1 cellular context compared by ENCODE assay signal in the genomic region with DNA sequence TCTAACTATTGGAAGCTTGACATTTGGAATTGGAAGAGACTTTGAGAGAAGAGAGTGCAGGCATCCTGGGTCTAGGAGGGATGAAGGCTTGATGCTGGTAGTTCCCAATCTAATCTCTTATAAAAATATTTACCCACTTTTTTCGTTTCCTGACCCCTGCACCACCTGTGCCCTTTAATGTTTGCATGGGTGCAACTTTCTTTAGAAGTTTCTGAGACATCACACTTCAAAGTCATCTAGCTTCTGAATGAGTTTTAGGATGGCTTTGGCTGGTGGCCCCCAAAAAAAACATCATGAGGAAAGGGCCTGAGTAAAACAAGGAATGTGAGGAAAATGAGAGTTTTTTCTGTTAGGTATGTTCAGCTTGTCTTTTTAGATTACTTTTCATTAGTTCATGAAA.
TF ChIP-seq lines count a peak whose summit lies in the region.

No MANE protein-coding gene starts in this region.

TF ChIP-seq in HepG2, 621 proteins besides CTCF, POLR2A, EP300 and RAD21 (continued from another document and continues in another):
- TF ChIP-seq ZNF609 (CRISPR knock-in tag; IDR thresholded peaks at IDR 0.05; ENCODE audit: borderline replicate concordance) = peak; percentile 95
- no peak for TF ChIP-seq ZMAT5 (CRISPR knock-in tag; IDR thresholded peaks at IDR 0.05; ENCODE audit: borderline replicate concordance, low read depth)
- TF ChIP-seq RCOR2 (CRISPR knock-in tag; IDR thresholded peaks at IDR 0.05) = peak; percentile 41; the same call in 1 of the 2 replicates
- TF ChIP-seq TBX3 (IDR thresholded peaks at IDR 0.05; ENCODE audit: borderline replicate concordance) = peak; percentile 57; the same call in 1 of the 2 replicates
- TF ChIP-seq, protein P1, sequence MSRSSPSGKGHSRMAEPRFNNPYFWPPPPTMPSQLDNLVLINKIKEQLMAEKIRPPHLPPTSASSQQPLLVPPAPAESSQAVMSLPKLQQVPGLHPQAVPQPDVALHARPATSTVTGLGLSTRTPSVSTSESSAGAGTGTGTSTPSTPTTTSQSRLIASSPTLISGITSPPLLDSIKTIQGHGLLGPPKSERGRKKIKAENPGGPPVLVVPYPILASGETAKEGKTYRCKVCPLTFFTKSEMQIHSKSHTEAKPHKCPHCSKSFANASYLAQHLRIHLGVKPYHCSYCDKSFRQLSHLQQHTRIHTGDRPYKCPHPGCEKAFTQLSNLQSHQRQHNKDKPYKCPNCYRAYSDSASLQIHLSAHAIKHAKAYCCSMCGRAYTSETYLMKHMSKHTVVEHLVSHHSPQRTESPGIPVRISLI (CRISPR knock-in tag; IDR thresholded peaks at IDR 0.05; ENCODE audit: borderline replicate concordance) = peak; percentile 86
- TF ChIP-seq ZBTB40 (IDR thresholded peaks at IDR 0.05) = no peak
- TF ChIP-seq ZBTB40 (CRISPR knock-in tag; IDR thresholded peaks at IDR 0.05) = no peak
- peak; percentile 68; the same call in 1 of the 2 replicates for TF ChIP-seq NCOA2 (CRISPR knock-in tag; IDR thresholded peaks at IDR 0.05)
- TF ChIP-seq ZNF839 (CRISPR knock-in tag; IDR thresholded peaks at IDR 0.05; ENCODE audit: borderline replicate concordance) = no peak
- no peak for TF ChIP-seq NFAT5 (CRISPR knock-in tag; IDR thresholded peaks at IDR 0.05)
- peak; percentile 52; the same call in 1 of the 2 replicates for TF ChIP-seq SP5 (CRISPR knock-in tag; IDR thresholded peaks at IDR 0.05; ENCODE audit: borderline replicate concordance, low read depth)
- 0 out of 2 replicates have a peak, but pooled peaks have one; percentile 41 for TF ChIP-seq ZNF878 (CRISPR knock-in tag; IDR thresholded peaks at IDR 0.05)
- TF ChIP-seq NR2F6 (IDR thresholded peaks at IDR 0.05) = peak; percentile 98
- TF ChIP-seq NR2F6 (CRISPR knock-in tag; IDR thresholded peaks at IDR 0.05) = peak; percentile 92
- TF ChIP-seq CSRNP1 (CRISPR knock-in tag; IDR thresholded peaks at IDR 0.05) = no peak
- TF ChIP-seq GATAD2A (CRISPR knock-in tag; IDR thresholded peaks at IDR 0.05) = 0 out of 2 replicates have a peak, but pooled peaks have one; percentile 13
- peak; percentile 31; the same call in 1 of the 2 replicates for TF ChIP-seq ETV5 (CRISPR knock-in tag; IDR thresholded peaks at IDR 0.05; ENCODE audit: borderline replicate concordance)
- TF ChIP-seq SATB2 (CRISPR knock-in tag; IDR thresholded peaks at IDR 0.05) = no peak
- TF ChIP-seq, protein P2, sequence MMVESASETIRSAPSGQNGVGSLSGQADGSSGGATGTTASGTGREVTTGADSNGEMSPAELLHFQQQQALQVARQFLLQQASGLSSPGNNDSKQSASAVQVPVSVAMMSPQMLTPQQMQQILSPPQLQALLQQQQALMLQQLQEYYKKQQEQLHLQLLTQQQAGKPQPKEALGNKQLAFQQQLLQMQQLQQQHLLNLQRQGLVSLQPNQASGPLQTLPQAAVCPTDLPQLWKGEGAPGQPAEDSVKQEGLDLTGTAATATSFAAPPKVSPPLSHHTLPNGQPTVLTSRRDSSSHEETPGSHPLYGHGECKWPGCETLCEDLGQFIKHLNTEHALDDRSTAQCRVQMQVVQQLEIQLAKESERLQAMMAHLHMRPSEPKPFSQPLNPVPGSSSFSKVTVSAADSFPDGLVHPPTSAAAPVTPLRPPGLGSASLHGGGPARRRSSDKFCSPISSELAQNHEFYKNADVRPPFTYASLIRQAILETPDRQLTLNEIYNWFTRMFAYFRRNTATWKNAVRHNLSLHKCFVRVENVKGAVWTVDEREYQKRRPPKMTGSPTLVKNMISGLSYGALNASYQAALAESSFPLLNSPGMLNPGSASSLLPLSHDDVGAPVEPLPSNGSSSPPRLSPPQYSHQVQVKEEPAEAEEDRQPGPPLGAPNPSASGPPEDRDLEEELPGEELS (CRISPR knock-in tag; IDR thresholded peaks at IDR 0.05) = peak; percentile 52; the same call in 1 of the 2 replicates
- peak; percentile 91 for TF ChIP-seq HMG20B (CRISPR knock-in tag; conservative IDR thresholded peaks at IDR 0.05)
- peak; percentile 35; the same call in 1 of the 2 replicates for TF ChIP-seq RXRB (CRISPR knock-in tag; IDR thresholded peaks at IDR 0.05; ENCODE audit: borderline replicate concordance)
- TF ChIP-seq TCF7 (IDR thresholded peaks at IDR 0.05; ENCODE audit: low read depth) = peak; percentile 96
